8 cellular contexts compared by ENCODE assay signal in the genomic region with DNA sequence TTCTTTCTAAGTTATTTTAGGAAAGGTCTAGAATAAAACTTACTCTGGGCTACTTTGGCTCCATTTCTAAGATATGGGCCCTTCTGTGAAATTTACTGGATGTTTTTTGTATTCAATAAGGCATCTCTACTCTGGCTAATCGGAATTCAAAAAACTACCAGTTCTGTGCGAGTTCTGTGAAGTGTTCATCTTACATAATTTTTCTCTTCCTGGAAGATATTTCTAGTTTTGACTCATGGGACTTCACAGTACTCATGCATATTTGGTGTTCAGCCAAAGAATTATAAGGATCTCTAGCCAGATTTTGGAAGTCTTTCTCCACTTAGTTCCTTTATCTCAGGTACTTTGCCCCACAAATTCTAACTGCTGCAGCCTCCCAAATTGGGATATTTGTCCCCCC. TPM values are rescaled to one million over a fixed set of nuclear protein-coding genes. Genes with fewer than 3 reads are reported as not detected.
DNase-seq lines count a peak whose midpoint lies in the region; ATAC-seq and TF ChIP-seq lines count a peak whose summit lies in the region.

No MANE protein-coding gene starts in this region.

- no peak for DNase-seq in CD4-positive, alpha-beta T cell
- DNase-seq in breast epithelium (ENCODE audit: low spot score in 2 of 2) (no peak), omental fat pad (ENCODE audit: low spot score) (no peak), NAMALWA (ENCODE audit: low spot score) (no peak), DMS53 treated with DMSO at 0.1 percent for 48 hours (lab: John Stamatoyannopoulos, UW; ENCODE audit: unreplicated experiment) (no peak), retina (no peak)

- no peak for TF ChIP-seq CTCF in CD4-positive, alpha-beta T cell (IDR thresholded peaks at IDR 0.05)
- TF ChIP-seq CTCF in breast epithelium (IDR thresholded peaks at IDR 0.05) (no peak), omental fat pad (IDR thresholded peaks at IDR 0.05) (no peak)

- TF ChIP-seq POLR2A in breast epithelium (IDR thresholded peaks at IDR 0.05), result no peak

- H3K4me1 Mint-ChIP-seq in CD4-positive, alpha-beta T cell (ENCODE audit: low read depth), result peaks cover 69% of the 10 kb centered on the region

- CTCF ChIA-PET in CD4-positive, alpha-beta T cell (lab: Charles Lee), result interaction anchor here (0.8 to 1.7 kb wide), 3 partner anchors 9 to 39 kb away, joined by 3 to 4 read pairs (median 3); no protein-coding TSS in a partner anchor

- H3K9me3 ChIP-seq in CD4-positive, alpha-beta T cell (ENCODE audit: control insufficient read depth, low read length), result no peaks in the 10 kb centered on the region
- H3K9me3 ChIP-seq in breast epithelium, result no peaks in the 10 kb centered on the region

- no peaks in the 10 kb centered on the region for H3K4me1 ChIP-seq in breast epithelium

- peak overlapping the region; percentile 83 for H3K27ac Mint-ChIP-seq in CD4-positive, alpha-beta T cell

- H3K36me3 ChIP-seq in breast epithelium, result no peaks in the 10 kb centered on the region

- POLR2A ChIA-PET in CD4-positive, alpha-beta T cell (lab: Charles Lee), result interaction anchor here (0.8 to 1.4 kb wide), 6 partner anchors 11 to 47 kb away, joined by 3 to 6 read pairs (median 4); a partner anchor contains a TSS

- no peak overlapping the region for H3K27ac ChIP-seq in CD4-positive, alpha-beta T cell (ENCODE audit: low read depth, low read length)
- peak overlapping the region; percentile 23 to 48 for H3K27ac ChIP-seq in breast epithelium

- peak; percentile 51 for ATAC-seq in CD4-positive, alpha-beta T cell (ENCODE audit: poor library complexity)
- ATAC-seq in HG03432 (IDR thresholded peaks at IDR 0.05; ENCODE audit: unreplicated experiment) (peak; percentile 54), omental fat pad (ENCODE audit: low FRiP score) (peak; percentile 90), GM18867 (IDR thresholded peaks at IDR 0.05; ENCODE audit: unreplicated experiment) (no peak)

- peak overlapping the region; percentile 77 for H3K4me3 Mint-ChIP-seq in CD4-positive, alpha-beta T cell

- no peaks in the 10 kb centered on the region for H3K36me3 Mint-ChIP-seq in CD4-positive, alpha-beta T cell (ENCODE audit: low read depth)

- H3K27me3 ChIP-seq in CD4-positive, alpha-beta T cell (ENCODE audit: control insufficient read depth, insufficient read depth, low read length), result no peaks in the 10 kb centered on the region
- H3K27me3 ChIP-seq in breast epithelium, result no peaks in the 10 kb centered on the region

- no peaks in the 10 kb centered on the region for H3K27me3 Mint-ChIP-seq in CD4-positive, alpha-beta T cell

- intact Hi-C loops in CD4-positive, alpha-beta T cell (cut with DNase I, micrococcal nuclease), result loop anchor here (2.0 kb wide), 2 partner anchors 14 to 20 kb away; no protein-coding TSS in a partner anchor
- intact Hi-C loops in breast epithelium (cut with DNase I; ENCODE audit: low total_unique reads), result no loop called here

- H3K4me3 ChIP-seq in breast epithelium, result no peak overlapping the region

- H3K9me3 Mint-ChIP-seq in CD4-positive, alpha-beta T cell, result no peaks in the 10 kb centered on the region

RNA-seq across cellular contexts. Expression of a gene that starts 46.4 kb away (rescaled TPM):
- 100 to 1,000 TPM; 551 to 561 TPM for total RNA-seq in CD4-positive, alpha-beta T cell
- total RNA-seq in breast epithelium (100 to 1,000 TPM; 314 to 702 (median 353) TPM), omental fat pad (100 to 1,000 TPM; 346 to 530 (median 397) TPM)
